Comparison of ENCODE assay signal across 13 cellular contexts in genomic region chr21:33844104-33844889, GRCh38.
DNase-seq lines count a peak whose midpoint lies in the region; ATAC-seq and TF ChIP-seq lines count a peak whose summit lies in the region.
"Had no signal": no experiment of that assay in that cellular context is flagged by ENCODE, and none has a peak within 500 bp of the region (broad histone marks: within the 10 kb centered on the region; RNA-seq: fewer than 3 reads in every experiment).

No MANE protein-coding gene starts in this region.

- WGBS in adrenal gland, 4 donors = 43 to 57% (median 49%) methylated on average over 12 to 20 of the region's 20 CpGs
- WGBS in heart right ventricle, 2 donors = 48 to 51% methylated on average over 20 of the region's 20 CpGs
- WGBS in neuronal stem cell (ENCODE audit: extremely low coverage in 2 of 2, insufficient read length in 2 of 2, insufficient replicate concordance in 1 of 2), 2 donors = no CpG with 5 or more reads among the region's 20 CpGs

- peak overlapping the region; percentile 57 for H2BK5ac ChIP-seq in neuronal stem cell (ENCODE audit: low read length)

- H2BK12ac ChIP-seq in neuronal stem cell (ENCODE audit: low read length) = peak overlapping the region; percentile 85

- H4K8ac ChIP-seq in neuronal stem cell (ENCODE audit: low read depth, low read length) = peak overlapping the region; percentile 75

- no peak overlapping the region for H3K23ac ChIP-seq in neuronal stem cell (ENCODE audit: low read depth, low read length, poor library complexity)

- peak overlapping the region; percentile 21 for H3K14ac ChIP-seq in neuronal stem cell (ENCODE audit: low read length)

- H3K36me3 ChIP-seq in adrenal gland (replicated peaks in 1 of 2) (no peaks in the 10 kb centered on the region), heart right ventricle (peaks cover 0 to 7% (median 0%) of the 10 kb centered on the region in 9 donors), neuronal stem cell (replicated peaks in 1 of 2; ENCODE audit: control insufficient read depth in 2 of 2, insufficient read depth in 2 of 2, low read length in 2 of 2) (peaks cover 0 to 6% of the 10 kb centered on the region in 2 donors)

- peak; percentile 35 for DNase-seq in Ammon's horn (ENCODE audit: low spot score)
- DNase-seq in adrenal gland = peak; percentile 59 to 91 (median 81)
- peak; percentile 22 to 37 for DNase-seq in heart right ventricle
- DNase-seq in neuronal stem cell (ENCODE audit: low spot score) = peak; percentile 21
- DNase-seq in NCI-H1105 treated with DMSO at 0.1 percent for 48 hours (lab: John Stamatoyannopoulos, UW) = no peak
- DNase-seq in NCI-H187 treated with DMSO at 0.1 percent for 48 hours (lab: John Stamatoyannopoulos, UW) = no peak
- DNase-seq: activated B cell treated with CpG ODN at 0.5 μM for 24 hours, HCEC 1CT, natural killer cell, NCI-H146, NCI-H774 had no signal

- H2AK5ac ChIP-seq in neuronal stem cell (ENCODE audit: low read depth, low read length) = peak overlapping the region; percentile 87

- H2BK120ac ChIP-seq in neuronal stem cell (ENCODE audit: low read depth, low read length) = no peak overlapping the region

- peak overlapping the region; percentile 89 for H2BK15ac ChIP-seq in neuronal stem cell (ENCODE audit: low read length)

- H3K4me1 ChIP-seq in adrenal gland (replicated peaks in 1 of 2) (peaks cover 13 to 22% of the 10 kb centered on the region in 2 donors), heart right ventricle (peaks cover 0 to 39% (median 14%) of the 10 kb centered on the region in 9 donors), neuronal stem cell (ENCODE audit: control insufficient read depth in 2 of 2, insufficient read depth in 1 of 2, low read depth in 1 of 2, low read length in 2 of 2) (peaks cover 24 to 25% of the 10 kb centered on the region in 2 donors)

- intact Hi-C loops in adrenal gland (cut with DNase I) = no loop called here
- intact Hi-C loops in heart right ventricle (cut with DNase I) = no loop called here

- no peak overlapping the region for H3K4ac ChIP-seq in neuronal stem cell (ENCODE audit: low read length)

- H3K79me1 ChIP-seq in neuronal stem cell (ENCODE audit: low read depth, low read length) = no peaks in the 10 kb centered on the region

- H3K27ac ChIP-seq in adrenal gland (peak overlapping the region in 4 of 5 donors; percentile 28 to 75 (median 32)), heart right ventricle (peak overlapping the region in 5 of 10 donors; percentile 6 to 44 (median 13)), neuronal stem cell (replicated peaks; ENCODE audit: low read length) (peak overlapping the region; percentile 78)

- H3K4me2 ChIP-seq in neuronal stem cell (ENCODE audit: insufficient read depth, low read length, poor library complexity, severe bottlenecking) = no peak overlapping the region

- H3K9ac ChIP-seq in neuronal stem cell (ENCODE audit: low read depth, low read length, poor library complexity) = peak overlapping the region; percentile 68

- H3K4me3 ChIP-seq in adrenal gland = no peak overlapping the region
- H3K4me3 ChIP-seq in heart right ventricle = no peak overlapping the region
- H3K4me3 ChIP-seq in neuronal stem cell (ENCODE audit: low read length in 2 of 2) = no peak overlapping the region

- H3K18ac ChIP-seq in neuronal stem cell (ENCODE audit: low read length) = peak overlapping the region; percentile 67

- H3K9me3 ChIP-seq in adrenal gland (replicated peaks in 1 of 3) = no peaks in the 10 kb centered on the region
- H3K9me3 ChIP-seq in heart right ventricle = peaks cover 0 to 10% (median 0%) of the 10 kb centered on the region in 11 donors
- H3K9me3 ChIP-seq in neuronal stem cell (replicated peaks in 1 of 2; ENCODE audit: control insufficient read depth in 2 of 2, insufficient read depth in 1 of 2, low read depth in 1 of 2, low read length in 2 of 2) = peaks cover 7 to 14% of the 10 kb centered on the region in 2 donors

- peak in 1 of 6 experiments; percentile 12 for TF ChIP-seq CTCF in adrenal gland (IDR thresholded peaks at IDR 0.05)
- no peak for TF ChIP-seq CTCF in heart right ventricle (IDR thresholded peaks at IDR 0.05)

- no peak overlapping the region for H4K91ac ChIP-seq in neuronal stem cell (ENCODE audit: low read depth, low read length, poor library complexity)

- no peak for TF ChIP-seq POLR2A in adrenal gland (IDR thresholded peaks at IDR 0.05)

- no peaks in the 10 kb centered on the region for H3K27me3 ChIP-seq in adrenal gland
- H3K27me3 ChIP-seq in heart right ventricle = no peaks in the 10 kb centered on the region
- H3K27me3 ChIP-seq in neuronal stem cell (ENCODE audit: control insufficient read depth in 3 of 3, insufficient read depth in 3 of 3, low read depth in 1 of 3, low read length in 3 of 3) = no peaks in the 10 kb centered on the region

- H2AFZ ChIP-seq in neuronal stem cell (ENCODE audit: low read length) = peak overlapping the region; percentile 61

- peak; percentile 46 to 92 (median 75) for ATAC-seq in heart right ventricle
- no peak for ATAC-seq in HG02870 (IDR thresholded peaks at IDR 0.05; ENCODE audit: unreplicated experiment)
- ATAC-seq in GM19467 (IDR thresholded peaks at IDR 0.05; ENCODE audit: unreplicated experiment) = no peak
- ATAC-seq: natural killer cell had no signal

Comparison
In these comparisons a context has a peak if more than half of its experiments do, and no peak if none do; other contexts are left out.
1. DNase-seq: peak in Ammon's horn (single experiment), adrenal gland (7 of 7), heart right ventricle (2 of 2) and neuronal stem cell (single experiment); none in NCI-H1105 treated with DMSO at 0.1 percent for 48 hours (single experiment) and NCI-H187 treated with DMSO at 0.1 percent for 48 hours (single experiment).
2. ATAC-seq: peak in heart right ventricle (8 of 8); none in HG02870 (single experiment) and GM19467 (single experiment).